8 cellular contexts compared by ENCODE assay signal in genomic region chr15:50876260-50876988, GRCh38. TPM values are rescaled to one million over a fixed set of nuclear protein-coding genes. Genes with fewer than 3 reads are reported as not detected.
DNase-seq lines count a peak whose midpoint lies in the region; ATAC-seq and TF ChIP-seq lines count a peak whose summit lies in the region.

No MANE protein-coding gene starts in this region.

- H3K4me2 ChIP-seq in fibroblast of lung (ENCODE audit: extremely low read depth, insufficient read depth, low read length) = peak overlapping the region; percentile 71

- H3K4me3 ChIP-seq in GM08714 (ENCODE audit: low read length) (peak overlapping the region; percentile 57; the same call in 1 of the 2 replicates), fibroblast of lung (replicated peaks in 1 of 4; ENCODE audit: control extremely low read depth in 1 of 4, insufficient read depth in 1 of 4, low read depth in 3 of 4, low read length in 4 of 4) (peak overlapping the region; percentile 2 to 74 (median 30))

- peak overlapping the region; percentile 89 for H2AFZ ChIP-seq in fibroblast of lung (ENCODE audit: low read length)

- no peaks in the 10 kb centered on the region for H3K9me3 ChIP-seq in fibroblast of lung (ENCODE audit: control insufficient read depth, insufficient read depth, low read depth, low read length)

- H3K36me3 ChIP-seq in fibroblast of lung (ENCODE audit: control insufficient read depth, insufficient read depth, low read length) = no peaks in the 10 kb centered on the region

- no peaks in the 10 kb centered on the region for H3K27me3 ChIP-seq in fibroblast of lung (ENCODE audit: control insufficient read depth, insufficient read depth, low read length)

- DNase-seq in fibroblast of lung (ENCODE audit: low read depth in 2 of 2) (no peak), renal cortical epithelial cell (ENCODE audit: low read depth) (peak; percentile 47), NCI-H82 treated with DMSO at 0.1 percent for 48 hours (lab: John Stamatoyannopoulos, UW; ENCODE audit: unreplicated experiment) (no peak), DMS153 (lab: John Stamatoyannopoulos, UW) (no peak), posterior cingulate gyrus (no peak), mesenteric fat pad (ENCODE audit: low spot score) (no peak)

- no peak for TF ChIP-seq CTCF in fibroblast of lung (conservative IDR thresholded peaks at IDR 0.05 in 1 of 2, IDR thresholded peaks at IDR 0.05 in 1 of 2; ENCODE audit: low read depth in 1 of 2, low read length in 2 of 2)

- no peaks in the 10 kb centered on the region for H3K79me2 ChIP-seq in fibroblast of lung (ENCODE audit: control insufficient read depth, insufficient read depth, low read length)

- ATAC-seq in SK-N-SH treated with all-trans-retinoic acid at 6 μM for 48 hours = peak; percentile 42; the same call in 2 of the 3 replicates

- H3K27ac ChIP-seq in fibroblast of lung (ENCODE audit: insufficient read depth, low read length) = no peak overlapping the region

- no peaks in the 10 kb centered on the region for H3K4me1 ChIP-seq in fibroblast of lung (ENCODE audit: control insufficient read depth, extremely low read depth, insufficient read depth, low read length)

- intact Hi-C loops in posterior cingulate gyrus (cut with DNase I) = loop anchor here (10.0 kb wide), 1 partner anchor 112 kb away; the partner anchor contains the start of gene SPPL2A

- H4K20me1 ChIP-seq in fibroblast of lung (ENCODE audit: control insufficient read depth, extremely low read depth, insufficient read depth, low read length) = no peaks in the 10 kb centered on the region

- peak overlapping the region; percentile 11 for H3K9ac ChIP-seq in fibroblast of lung (ENCODE audit: insufficient read depth, low read length)

TF ChIP-seq in SK-N-SH treated with all-trans-retinoic acid at 6 μM for 48 hours, 23 proteins besides CTCF, POLR2A, EP300 and RAD21:
- TF ChIP-seq RARB (CRISPR knock-in tag; IDR thresholded peaks at IDR 0.05) (no peak), ESRRG (CRISPR knock-in tag; IDR thresholded peaks at IDR 0.05) (no peak), ZNF565 (CRISPR knock-in tag; conservative IDR thresholded peaks at IDR 0.05; ENCODE audit: low read depth) (no peak), TSHZ2 (CRISPR knock-in tag; IDR thresholded peaks at IDR 0.05) (no peak), ARNTL (CRISPR knock-in tag; IDR thresholded peaks at IDR 0.05; ENCODE audit: borderline replicate concordance, low read depth) (no peak), POU6F1 (CRISPR knock-in tag; IDR thresholded peaks at IDR 0.05; ENCODE audit: borderline replicate concordance, low read depth) (no peak), TCF4 (CRISPR knock-in tag; IDR thresholded peaks at IDR 0.05; ENCODE audit: borderline replicate concordance) (no peak), TOX (CRISPR knock-in tag; IDR thresholded peaks at IDR 0.05; ENCODE audit: borderline replicate concordance) (no peak), SNAI2 (CRISPR knock-in tag; IDR thresholded peaks at IDR 0.05) (no peak), GLIS3 (CRISPR knock-in tag; IDR thresholded peaks at IDR 0.05) (no peak), ZNF70 (CRISPR knock-in tag; IDR thresholded peaks at IDR 0.05) (no peak), OSR1 (CRISPR knock-in tag; IDR thresholded peaks at IDR 0.05) (no peak), ZC3H10 (CRISPR knock-in tag; IDR thresholded peaks at IDR 0.05) (no peak), CREB5 (CRISPR knock-in tag; IDR thresholded peaks at IDR 0.05; ENCODE audit: low read depth) (no peak), PATZ1 (CRISPR knock-in tag; IDR thresholded peaks at IDR 0.05; ENCODE audit: borderline replicate concordance) (no peak), BACH2 (CRISPR knock-in tag; IDR thresholded peaks at IDR 0.05; ENCODE audit: borderline replicate concordance) (no peak)

RNA-seq across cellular contexts. Expression of gene AP4E1, which starts 32.1 kb away (rescaled TPM):
- total RNA-seq in fibroblast of lung = 14.4 and 19.7 TPM in 2 replicates
- 7.2 and 7.3 TPM in 2 replicates for polyA plus RNA-seq in fibroblast of lung
- polyA plus RNA-seq in fibroblast of lung (2012) = 6.6 and 7.6 TPM in 2 replicates
- polyA minus RNA-seq in fibroblast of lung (ENCODE audit: low replicate concordance) = 2.5 and 2.8 TPM in 2 replicates
- total RNA-seq in renal cortical epithelial cell = 18.8 and 20.8 TPM in 2 replicates
- 11.0 TPM for total RNA-seq in mesenteric fat pad
